Comparison of ENCODE assay signal across 1 cellular context in genomic region chr17:80526116-80526910, GRCh38.
TF ChIP-seq lines count a peak whose summit lies in the region.

No MANE protein-coding gene starts in this region.

TF ChIP-seq in HepG2, 621 proteins besides CTCF, POLR2A, EP300 and RAD21:
- no peak for TF ChIP-seq ZNF780A (CRISPR knock-in tag; IDR thresholded peaks at IDR 0.05)
- no peak for TF ChIP-seq ZNF674 (CRISPR knock-in tag; IDR thresholded peaks at IDR 0.05; ENCODE audit: low read depth)
- TF ChIP-seq KDM5B (CRISPR knock-in tag; IDR thresholded peaks at IDR 0.05; ENCODE audit: borderline replicate concordance), result 0 out of 2 replicates have a peak, but pooled peaks have one; percentile 34
- TF ChIP-seq ZNF639 (CRISPR knock-in tag; conservative IDR thresholded peaks at IDR 0.05), result no peak
